In genomic region chr4:768995-769394, GRCh38 we compare ENCODE assay signal across 1 cellular context.
TF ChIP-seq lines count a peak whose summit lies in the region.

No MANE protein-coding gene starts in this region.

TF ChIP-seq in GM12878, 131 proteins besides CTCF, POLR2A, EP300 and RAD21:
- TF ChIP-seq NFIC (IDR thresholded peaks at IDR 0.05; ENCODE audit: low read depth, low read length) (no peak), CHD2 (IDR thresholded peaks at IDR 0.05; ENCODE audit: borderline replicate concordance, low read depth, low read length) (no peak), ELK1 (IDR thresholded peaks at IDR 0.05; ENCODE audit: low read depth, low read length) (no peak), IKZF1 (conservative IDR thresholded peaks at IDR 0.05) (no peak), ZNF274 (IDR thresholded peaks at IDR 0.05; ENCODE audit: insufficient read depth, insufficient read length) (no peak), RB1 (IDR thresholded peaks at IDR 0.05; ENCODE audit: borderline replicate concordance) (no peak), ZNF384 (IDR thresholded peaks at IDR 0.05; ENCODE audit: borderline replicate concordance, low read depth, low read length) (no peak), HCFC1 (IDR thresholded peaks at IDR 0.05; ENCODE audit: low read length) (no peak), BCL3 (IDR thresholded peaks at IDR 0.05; ENCODE audit: borderline replicate concordance, insufficient read depth, low read depth, low read length, poor library complexity, severe bottlenecking) (no peak), SKIL (IDR thresholded peaks at IDR 0.05; ENCODE audit: low read depth, poor library complexity, severe bottlenecking) (no peak), SRF (IDR thresholded peaks at IDR 0.05; ENCODE audit: low read depth in 2 of 2, low read length in 2 of 2) (no peak), TAF1 (IDR thresholded peaks at IDR 0.05; ENCODE audit: borderline replicate concordance, low read depth, low read length) (no peak), NFXL1 (IDR thresholded peaks at IDR 0.05; ENCODE audit: borderline replicate concordance) (no peak), E2F8 (IDR thresholded peaks at IDR 0.05; ENCODE audit: low read depth, partially characterized antibody) (no peak), ZNF24 (IDR thresholded peaks at IDR 0.05) (no peak), NR2F1 (conservative IDR thresholded peaks at IDR 0.05) (no peak), MAX (IDR thresholded peaks at IDR 0.05; ENCODE audit: low read depth, low read length) (no peak), DPF2 (IDR thresholded peaks at IDR 0.05) (no peak), PML (IDR thresholded peaks at IDR 0.05; ENCODE audit: low read length) (no peak)
